ENCODE assay signal across 8 cellular contexts in the genomic region with DNA sequence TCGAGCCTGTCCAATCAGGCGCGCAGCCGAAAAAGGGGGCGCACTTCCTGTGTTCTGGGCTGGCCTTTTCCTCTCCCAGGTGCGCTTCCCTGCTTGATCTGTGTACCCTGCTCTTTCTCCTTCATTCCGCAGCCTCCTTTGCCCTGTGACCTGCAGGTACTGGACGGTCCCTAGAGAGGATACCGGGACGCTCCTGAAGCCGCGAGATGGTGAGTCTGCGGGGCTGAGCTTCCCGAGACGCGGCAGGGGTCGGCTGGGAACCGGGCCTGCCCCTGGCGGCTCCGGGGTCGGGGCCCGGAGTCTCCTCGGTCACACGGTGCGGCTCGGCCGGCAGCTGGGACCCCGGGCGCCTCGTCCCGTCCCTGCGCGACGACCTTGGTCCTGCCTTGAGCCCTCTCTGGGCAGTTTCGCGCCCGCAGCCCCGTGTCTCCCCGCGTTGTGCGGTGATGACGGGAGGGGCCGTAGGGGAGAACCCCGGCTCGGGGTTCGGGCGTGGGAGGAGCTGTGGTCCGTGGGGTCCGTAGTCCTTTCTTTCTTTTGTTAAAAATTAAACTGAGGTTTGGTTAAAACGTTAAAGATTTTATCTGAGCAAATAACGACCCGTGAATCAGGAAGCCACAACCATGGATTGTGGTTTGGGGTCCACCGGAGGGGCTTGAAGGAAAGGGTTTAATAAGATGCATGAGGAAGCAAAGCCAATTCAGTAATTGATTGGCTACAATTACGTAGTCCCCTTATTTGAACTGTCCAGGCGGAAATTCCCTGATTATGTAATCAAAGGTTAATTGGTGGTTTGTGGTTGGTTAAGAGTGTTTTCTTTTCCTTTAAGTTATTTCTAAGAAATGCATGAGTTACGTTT.
A peak's percentile ranks its signal among the peaks of the same experiment; 100 is the strongest.
DNase-seq lines count a peak whose midpoint lies in the region; ATAC-seq and TF ChIP-seq lines count a peak whose summit lies in the region.

No MANE protein-coding gene starts in this region.

- peaks cover 41% of the 10 kb centered on the region for H3K36me3 ChIP-seq in RWPE2 (ENCODE audit: low read depth)

- H3K27ac ChIP-seq in RWPE2 (ENCODE audit: poor library complexity, severe bottlenecking), result peak overlapping the region; percentile 32

- H3K4me3 Mint-ChIP-seq in activated naive CD4-positive, alpha-beta T cell treated with anti-CD3 and anti-CD28 coated beads, Interleukin-2, amount 50 U/mL, for 24 hours, result peak overlapping the region; percentile 95

- H3K4me3 ChIP-seq in AG10803 (ENCODE audit: low read length), result peak overlapping the region; percentile 83
- H3K4me3 ChIP-seq in RWPE2 (ENCODE audit: severe bottlenecking), result peak overlapping the region; percentile 87

- TF ChIP-seq CTCF in AG10803 (conservative IDR thresholded peaks at IDR 0.05; ENCODE audit: low read length) (peak; percentile 26), RWPE2 (IDR thresholded peaks at IDR 0.05; ENCODE audit: poor library complexity, severe bottlenecking) (no peak)

- H3K36me3 Mint-ChIP-seq in activated naive CD4-positive, alpha-beta T cell treated with anti-CD3 and anti-CD28 coated beads, Interleukin-2, amount 50 U/mL, for 24 hours, result peaks cover 9% of the 10 kb centered on the region

- peak overlapping the region; percentile 98 for H3K27ac Mint-ChIP-seq in activated naive CD4-positive, alpha-beta T cell treated with anti-CD3 and anti-CD28 coated beads, Interleukin-2, amount 50 U/mL, for 24 hours

- peaks cover 6% of the 10 kb centered on the region for H3K4me1 ChIP-seq in RWPE2 (ENCODE audit: insufficient read depth, poor library complexity, severe bottlenecking)

- ATAC-seq in GM18870 (IDR thresholded peaks at IDR 0.05; ENCODE audit: unreplicated experiment) (peak; percentile 55), HG03095 (IDR thresholded peaks at IDR 0.05; ENCODE audit: unreplicated experiment) (peak; percentile 91), RWPE2 (ENCODE audit: low read depth) (peak; percentile 98), left cardiac atrium (peak; percentile 38 to 96)

- H3K4me1 Mint-ChIP-seq in activated naive CD4-positive, alpha-beta T cell treated with anti-CD3 and anti-CD28 coated beads, Interleukin-2, amount 50 U/mL, for 24 hours, result peaks cover 26% of the 10 kb centered on the region

- intact Hi-C loops in left cardiac atrium (cut with DNase I), result no loop called here

- no peaks in the 10 kb centered on the region for H3K27me3 Mint-ChIP-seq in activated naive CD4-positive, alpha-beta T cell treated with anti-CD3 and anti-CD28 coated beads, Interleukin-2, amount 50 U/mL, for 24 hours

- no peaks in the 10 kb centered on the region for H3K9me3 ChIP-seq in RWPE2 (ENCODE audit: severe bottlenecking)

- no peaks in the 10 kb centered on the region for H3K27me3 ChIP-seq in RWPE2 (ENCODE audit: insufficient read depth, poor library complexity, severe bottlenecking)

- no peaks in the 10 kb centered on the region for H3K9me3 Mint-ChIP-seq in activated naive CD4-positive, alpha-beta T cell treated with anti-CD3 and anti-CD28 coated beads, Interleukin-2, amount 50 U/mL, for 24 hours

- DNase-seq in AG10803 (ENCODE audit: low read depth) (peak; percentile 31), RWPE2 (ENCODE audit: low spot score) (peak; percentile 93), left cardiac atrium (peak; percentile 88), putamen (ENCODE audit: low spot score) (peak; percentile 78), UCSD-AML1 (lab: John Stamatoyannopoulos, UW; ENCODE audit: unreplicated experiment) (no peak)
